Comparison of ENCODE assay signal across 15 cellular contexts in genomic region chrX:129233791-129234190, GRCh38.
A peak's percentile ranks its signal among the peaks of the same experiment; 100 is the strongest.
DNase-seq lines count a peak whose midpoint lies in the region; ATAC-seq and TF ChIP-seq lines count a peak whose summit lies in the region.
"Had no signal": no experiment of that assay in that cellular context is flagged by ENCODE, and none has a peak within 500 bp of the region (broad histone marks: within the 10 kb centered on the region; RNA-seq: fewer than 3 reads in every experiment).

No MANE protein-coding gene starts in this region.

- H3K4me3 Mint-ChIP-seq in nephron: no peak overlapping the region
- H3K4me3 Mint-ChIP-seq: B cell; CD8-positive, alpha-beta T cell; H9 had no signal

- H3K36me3 ChIP-seq in MG63 (no peaks in the 10 kb centered on the region), left lung (no peaks in the 10 kb centered on the region)
- H3K36me3 ChIP-seq: BLaER1 treated with 17β-estradiol and CSF1 and Interleukin-3, amounts not matched to agents 10 nM and 100 nM had no signal

- ATAC-seq in left lung: no peak
- ATAC-seq: CD8-positive, alpha-beta T cell had no signal

- intact Hi-C loops in left lung (cut with DNase I): no loop called here

- H3K4me3 ChIP-seq in MG63: no peak overlapping the region
- H3K4me3 ChIP-seq in left lung: no peak overlapping the region
- H3K4me3 ChIP-seq: BLaER1 treated with 17β-estradiol and CSF1 and Interleukin-3, amounts not matched to agents 10 nM and 100 nM had no signal

- DNase-seq in A172 (ENCODE audit: low spot score) (peak; percentile 0), RKO (ENCODE audit: low spot score) (peak; percentile 1), glomerular visceral epithelial cell (ENCODE audit: extremely low spot score) (peak; percentile 29), MG63 (no peak), left lung (no peak)
- no peak for DNase-seq in activated CD8-positive, alpha-beta memory T cell treated with anti-CD3 and anti-CD28 coated beads for 24 hours
- DNase-seq: CD8-positive, alpha-beta T cell; DMS 273 treated with DMSO at 0.1 percent for 48 hours; DMS53; DND-41; H9 had no signal

- no peak overlapping the region for H3K27ac ChIP-seq in left lung
- H3K27ac ChIP-seq: 22Rv1; BLaER1 treated with 17β-estradiol and CSF1 and Interleukin-3, amounts not matched to agents 10 nM and 100 nM had no signal

- no peaks in the 10 kb centered on the region for H3K27me3 Mint-ChIP-seq in nephron (ENCODE audit: low read depth)
- H3K27me3 Mint-ChIP-seq: B cell had no signal

- no peaks in the 10 kb centered on the region for H3K36me3 Mint-ChIP-seq in nephron (ENCODE audit: low read depth)
- H3K36me3 Mint-ChIP-seq: CD8-positive, alpha-beta T cell had no signal

- peaks cover 13% of the 10 kb centered on the region for H3K4me1 Mint-ChIP-seq in nephron
- H3K4me1 Mint-ChIP-seq: B cell had no signal

- no peak for TF ChIP-seq CTCF in nephron (IDR thresholded peaks at IDR 0.05; ENCODE audit: unreplicated experiment in 3 of 3)
- no peak for TF ChIP-seq CTCF in left lung (IDR thresholded peaks at IDR 0.05)

- H3K9me3 ChIP-seq in MG63 (no peaks in the 10 kb centered on the region), left lung (no peaks in the 10 kb centered on the region)
- H3K9me3 ChIP-seq: BLaER1 treated with 17β-estradiol and CSF1 and Interleukin-3, amounts not matched to agents 10 nM and 100 nM had no signal

- H3K27me3 ChIP-seq in MG63 (no peaks in the 10 kb centered on the region), left lung (no peaks in the 10 kb centered on the region)

- peak overlapping the region in 2 of 3 experiments; percentile 14 to 18 for H3K27ac Mint-ChIP-seq in nephron
- H3K27ac Mint-ChIP-seq: B cell; CD8-positive, alpha-beta T cell; H9 had no signal

- H3K9me3 Mint-ChIP-seq in nephron: no peaks in the 10 kb centered on the region
- H3K9me3 Mint-ChIP-seq: CD8-positive, alpha-beta T cell; H9 had no signal

- no peaks in the 10 kb centered on the region for H3K4me1 ChIP-seq in left lung
- H3K4me1 ChIP-seq: BLaER1 treated with 17β-estradiol and CSF1 and Interleukin-3, amounts not matched to agents 10 nM and 100 nM had no signal

Comparison
In these comparisons a context has a peak if more than half of its experiments do, and no peak if none do; other contexts are left out.
1. DNase-seq: peak in A172 (single experiment), RKO (single experiment) and glomerular visceral epithelial cell (single experiment); none in MG63 (single experiment), left lung (0 of 2) and activated CD8-positive, alpha-beta memory T cell treated with anti-CD3 and anti-CD28 coated beads for 24 hours (single experiment).